ENCODE assay signal across 33 cellular contexts in the genomic region with DNA sequence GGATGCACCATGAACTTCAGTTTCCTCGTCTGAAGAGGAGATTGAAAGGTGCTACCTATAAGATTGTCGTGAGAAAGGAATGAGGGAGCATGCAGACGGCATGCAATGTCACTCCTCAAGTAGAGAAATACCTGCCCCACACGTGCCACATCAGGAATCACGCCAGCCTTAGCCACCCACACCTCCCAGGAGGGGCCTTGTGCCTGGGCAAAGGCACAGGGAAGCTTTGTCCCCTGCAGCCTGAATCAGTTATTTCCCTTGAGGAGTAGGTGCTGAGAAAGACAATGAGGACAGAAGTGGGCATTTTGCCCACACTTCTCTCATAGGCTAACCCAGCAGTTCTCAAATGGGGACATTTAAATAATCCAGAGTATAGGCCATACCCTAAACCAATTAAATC. TPM values are rescaled to one million over a fixed set of nuclear protein-coding genes. Genes with fewer than 3 reads are reported as not detected.
"Had no signal": no experiment of that assay in that cellular context is flagged by ENCODE, and none has a peak within 500 bp of the region (broad histone marks: within the 10 kb centered on the region; RNA-seq: fewer than 3 reads in every experiment).

No MANE protein-coding gene starts in this region.

- ATAC-seq: activated CD8-positive, alpha-beta T cell treated with anti-CD3 and anti-CD28 coated beads for 36 hours; activated naive CD4-positive, alpha-beta T cell treated with anti-CD3 and anti-CD28 coated beads, Interleukin-2, amount 50 U/mL, for 72 hours; activated T-cell treated with anti-CD3 and anti-CD28 coated beads, Interleukin-2, amount 50 U/mL, for 4 hours; activated T-cell treated with anti-CD3 and anti-CD28 coated beads, Interleukin-2, amount 50 U/mL, for 72 hours; activated T-helper 17 cell treated with anti-CD3 and anti-CD28 coated beads, Interleukin-2, amount 50 U/mL, for 72 hours; body of pancreas had no signal

- FAIRE-seq: astrocyte, TTC549 had no signal

- DNase-seq: activated B cell treated with CpG ODN at 0.5 μM for 24 hours; activated CD4-positive, alpha-beta memory T cell treated with anti-CD3 and anti-CD28 coated beads for 36 hours; activated CD4-positive, alpha-beta T cell treated with anti-CD3 and anti-CD28 coated beads for 4 hours; activated CD4-positive, alpha-beta T cell treated with anti-CD3 and anti-CD28 coated beads, Interleukin-2, amount 10 ng/mL, durations not matched to agents 24 days and 14 days; activated CD4-positive, alpha-beta T cell treated with anti-CD3 and anti-CD28 coated beads, Interleukin-2, amount 50 U/mL, for 1 hour; activated CD4-positive, alpha-beta T cell treated with anti-CD3 and anti-CD28 coated beads, Interleukin-2, amount 50 U/mL, for 4 hours; activated CD4-positive, CD25-positive, alpha-beta regulatory T cell treated with anti-CD3 and anti-CD28 coated beads, Interleukin-2, amount 50 U/mL, for 72 hours; activated CD8-positive, alpha-beta memory T cell treated with anti-CD3 and anti-CD28 coated beads, Interleukin-2, amount 50 U/mL, for 4 hours; activated CD8-positive, alpha-beta T cell treated with anti-CD3 and anti-CD28 coated beads for 36 hours; activated effector memory CD4-positive, alpha-beta T cell treated with anti-CD3 and anti-CD28 coated beads, Interleukin-2, amount 50 U/mL, for 16 hours; activated gamma-delta T cell treated with Interleukin-2 at 50 U/mL for 16 hours; activated naive CD4-positive, alpha-beta T cell; activated naive CD4-positive, alpha-beta T cell treated with anti-CD3 and anti-CD28 coated beads for 36 hours; activated naive CD4-positive, alpha-beta T cell treated with anti-CD3 and anti-CD28 coated beads, Interleukin-2, amount 50 U/mL, for 16 hours; activated naive CD8-positive, alpha-beta T cell treated with anti-CD3 and anti-CD28 coated beads for 36 hours; activated T-cell treated with anti-CD3 and anti-CD28 coated beads for 4 hours; activated T-cell treated with anti-CD3 and anti-CD28 coated beads, Interleukin-2, amount 50 U/mL, for 1 hour; activated T-cell treated with anti-CD3 and anti-CD28 coated beads, Interleukin-2, amount 50 U/mL, for 4 hours; activated T-cell treated with anti-CD3 and anti-CD28 coated beads, Interleukin-2, amount 50 U/mL, for 72 hours; adrenal gland; amniotic stem cell; aorta; body of pancreas; brain microvascular endothelial cell; central memory CD4-positive, alpha-beta T cell; T-helper 2 cell; T-helper 9 cell had no signal

RNA-seq across cellular contexts. Expression of a gene that starts 31.0 kb away (rescaled TPM):
- total RNA-seq: activated CD8-positive, alpha-beta T cell treated with anti-CD3 and anti-CD28 coated beads for 36 hours; activated naive CD4-positive, alpha-beta T cell treated with anti-CD3 and anti-CD28 coated beads, Interleukin-2, amount 50 U/mL, for 72 hours; activated T-cell treated with anti-CD3 and anti-CD28 coated beads, Interleukin-2, amount 50 U/mL, for 72 hours; activated T-helper 1 cell treated with anti-CD3 and anti-CD28 coated beads, Interleukin-12 subunit alpha, Interleukin-12 subunit beta, Interleukin-2, Interleukin-4 antibody, amounts not matched to agents 30 ng/mL and 10 ng/mL and 1 ng/mL, durations not matched to agents 14 hours and 24 hours and 36 hours; astrocyte; cardiac septum had no signal
